Comparison of ENCODE assay signal across 1 cellular context in the genomic region with DNA sequence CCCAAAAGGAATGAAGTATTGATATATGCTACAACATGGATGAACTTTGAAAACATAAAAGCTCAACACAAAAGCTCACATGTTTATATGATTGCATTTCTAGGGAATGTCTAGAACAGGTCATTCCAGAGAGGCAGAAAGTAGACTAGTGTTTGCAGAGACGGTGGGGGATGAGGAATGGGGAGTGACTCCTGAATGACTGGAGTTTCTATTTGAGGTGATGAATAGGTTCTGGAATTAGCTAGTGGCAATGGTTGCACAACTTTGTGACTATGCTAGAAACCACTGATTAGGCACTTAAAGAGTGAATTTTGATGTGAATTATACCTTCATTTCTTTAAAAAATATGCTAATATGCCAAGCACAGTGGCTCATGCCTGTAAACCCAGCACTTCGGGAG.
TF ChIP-seq lines count a peak whose summit lies in the region.

No MANE protein-coding gene starts in this region.

TF ChIP-seq in SK-N-SH treated with all-trans-retinoic acid at 6 μM for 48 hours, 23 proteins besides CTCF, POLR2A, EP300 and RAD21 (continued from another document):
- TF ChIP-seq, protein P1, sequence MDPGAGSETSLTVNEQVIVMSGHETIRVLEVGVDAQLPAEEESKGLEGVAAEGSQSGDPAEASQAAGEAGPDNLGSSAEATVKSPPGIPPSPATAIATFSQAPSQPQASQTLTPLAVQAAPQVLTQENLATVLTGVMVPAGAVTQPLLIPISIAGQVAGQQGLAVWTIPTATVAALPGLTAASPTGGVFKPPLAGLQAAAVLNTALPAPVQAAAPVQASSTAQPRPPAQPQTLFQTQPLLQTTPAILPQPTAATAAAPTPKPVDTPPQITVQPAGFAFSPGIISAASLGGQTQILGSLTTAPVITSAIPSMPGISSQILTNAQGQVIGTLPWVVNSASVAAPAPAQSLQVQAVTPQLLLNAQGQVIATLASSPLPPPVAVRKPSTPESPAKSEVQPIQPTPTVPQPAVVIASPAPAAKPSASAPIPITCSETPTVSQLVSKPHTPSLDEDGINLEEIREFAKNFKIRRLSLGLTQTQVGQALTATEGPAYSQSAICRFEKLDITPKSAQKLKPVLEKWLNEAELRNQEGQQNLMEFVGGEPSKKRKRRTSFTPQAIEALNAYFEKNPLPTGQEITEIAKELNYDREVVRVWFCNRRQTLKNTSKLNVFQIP (CRISPR knock-in tag; IDR thresholded peaks at IDR 0.05; ENCODE audit: borderline replicate concordance, low read depth): no peak
- TF ChIP-seq PPARA (CRISPR knock-in tag; IDR thresholded peaks at IDR 0.05; ENCODE audit: borderline replicate concordance) (no peak), ZNF70 (CRISPR knock-in tag; IDR thresholded peaks at IDR 0.05) (no peak)
TF ChIP-seq in SK-N-SH treated with all-trans-retinoic acid at 6 μM for 48 hours: peak in this region for 0.
